Comparison of ENCODE assay signal across 8 cellular contexts in genomic region chr2:67259581-67260347, GRCh38.
DNase-seq lines count a peak whose midpoint lies in the region; ATAC-seq, FAIRE-seq and TF ChIP-seq lines count a peak whose summit lies in the region.

No MANE protein-coding gene starts in this region.

- H3K9me3 Mint-ChIP-seq in mesothelial cell of epicardium = no peaks in the 10 kb centered on the region

- H3K4me1 Mint-ChIP-seq in mesothelial cell of epicardium = peaks cover 9% of the 10 kb centered on the region
- H3K4me1 Mint-ChIP-seq in T-helper 17 cell = no peaks in the 10 kb centered on the region

- H3K27me3 Mint-ChIP-seq in mesothelial cell of epicardium (ENCODE audit: low read depth) (no peaks in the 10 kb centered on the region), T-helper 17 cell (no peaks in the 10 kb centered on the region)

- H3K27me3 ChIP-seq in bronchial epithelial cell (ENCODE audit: control insufficient read depth, insufficient read depth, low read length) = no peaks in the 10 kb centered on the region

- no peak overlapping the region for H3K4me3 ChIP-seq in bronchial epithelial cell (ENCODE audit: low read depth, low read length)

- no peak for ATAC-seq in T-helper 17 cell

- no peak for FAIRE-seq in bronchial epithelial cell (lab: Jason Lieb, UNC)

- H3K36me3 Mint-ChIP-seq in mesothelial cell of epicardium (no peaks in the 10 kb centered on the region), T-helper 17 cell (ENCODE audit: low read depth) (no peaks in the 10 kb centered on the region)

- no peak overlapping the region for H3K4me3 Mint-ChIP-seq in mesothelial cell of epicardium
- no peak overlapping the region for H3K4me3 Mint-ChIP-seq in T-helper 17 cell

- H3K27ac Mint-ChIP-seq in mesothelial cell of epicardium (peak overlapping the region; percentile 70), T-helper 17 cell (no peak overlapping the region)

- DNase-seq in AG08396 (ENCODE audit: low spot score) = peak; percentile 24
- peak; percentile 80 for DNase-seq in LHCN-M2 (ENCODE audit: low read depth)
- DNase-seq in bronchial epithelial cell (ENCODE audit: low read depth) = peak; percentile 98
- no peak for DNase-seq in mesothelial cell of epicardium (ENCODE audit: low spot score in 2 of 2, unreplicated experiment in 2 of 2)
- no peak for DNase-seq in NCI-H1436 (lab: John Stamatoyannopoulos, UW)
- DNase-seq in activated naive CD4-positive, alpha-beta T cell (lab: John Stamatoyannopoulos, UW) = no peak
- DNase-seq in NCI-H146 treated with DMSO at 0.1 percent for 48 hours (lab: John Stamatoyannopoulos, UW; ENCODE audit: unreplicated experiment) = no peak
- no peak for DNase-seq in T-helper 17 cell

- no peaks in the 10 kb centered on the region for H3K36me3 ChIP-seq in bronchial epithelial cell (ENCODE audit: control insufficient read depth, insufficient read depth, low read length)

- no peaks in the 10 kb centered on the region for H3K9me3 ChIP-seq in T-helper 17 cell (ENCODE audit: control insufficient read depth, low read length, poor library complexity, severe bottlenecking)

- TF ChIP-seq CTCF in bronchial epithelial cell (IDR thresholded peaks at IDR 0.05; ENCODE audit: insufficient read depth, low read length, severe bottlenecking) (no peak), mesothelial cell of epicardium (IDR thresholded peaks at IDR 0.05; ENCODE audit: unreplicated experiment) (no peak)

Comparison
In these comparisons a context has a peak if more than half of its experiments do, and no peak if none do; other contexts are left out.
1. DNase-seq: peak in AG08396 (single experiment), LHCN-M2 (single experiment) and bronchial epithelial cell (single experiment); none in mesothelial cell of epicardium (0 of 2), NCI-H1436 (single experiment), activated naive CD4-positive, alpha-beta T cell (0 of 4), NCI-H146 treated with DMSO at 0.1 percent for 48 hours (single experiment) and T-helper 17 cell (0 of 3).